Comparison of ENCODE assay signal across 1 cellular context in the genomic region with DNA sequence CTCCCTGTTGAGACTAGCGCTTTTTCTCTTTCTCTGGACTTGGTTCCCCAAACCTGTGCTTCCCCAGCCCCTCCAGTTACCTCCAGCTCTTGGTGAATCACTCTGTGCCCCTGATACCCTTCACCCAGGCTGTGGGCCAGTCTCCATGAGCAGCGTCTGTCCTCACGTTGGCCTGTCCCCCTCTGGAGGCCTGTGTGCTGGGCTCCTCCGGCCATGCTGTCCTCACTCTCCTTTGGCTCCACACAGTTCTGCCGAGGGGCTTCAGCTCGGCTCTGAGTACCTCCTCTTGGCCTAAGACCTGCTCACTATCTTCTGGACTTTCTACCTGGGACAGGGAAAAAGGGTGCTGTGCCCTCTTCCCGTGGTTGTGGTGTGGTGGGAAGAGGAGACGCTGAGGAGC.
TF ChIP-seq lines count a peak whose summit lies in the region.

No MANE protein-coding gene starts in this region.

TF ChIP-seq in IMR-90, 13 proteins besides CTCF, POLR2A, EP300 and RAD21 (continued from another document):
- TF ChIP-seq RFX5 (IDR thresholded peaks at IDR 0.05; ENCODE audit: low read depth, low read length) = no peak
TF ChIP-seq in IMR-90: peak in this region for 0.
